1 cellular context compared by ENCODE assay signal in genomic region chr5:148966937-148967336, GRCh38.
TF ChIP-seq lines count a peak whose summit lies in the region.

No MANE protein-coding gene starts in this region.

TF ChIP-seq in H1, 55 proteins besides CTCF, POLR2A, EP300 and RAD21:
- TF ChIP-seq EGR1 (IDR thresholded peaks at IDR 0.05; ENCODE audit: borderline replicate concordance, low read depth, low read length) (no peak), TCF12 (IDR thresholded peaks at IDR 0.05; ENCODE audit: low read depth, low read length) (no peak), SP2 (IDR thresholded peaks at IDR 0.05; ENCODE audit: low read length) (no peak), MAFK (IDR thresholded peaks at IDR 0.05; ENCODE audit: low read depth, low read length) (peak; percentile 30; the same call in 1 of the 2 replicates), SP1 (IDR thresholded peaks at IDR 0.05; ENCODE audit: low read depth, low read length) (no peak), CHD2 (IDR thresholded peaks at IDR 0.05; ENCODE audit: low read length) (no peak), MAX (IDR thresholded peaks at IDR 0.05) (no peak)
